Comparison of ENCODE assay signal across 14 cellular contexts in genomic region chr4:180330521-180330920, GRCh38.
DNase-seq lines count a peak whose midpoint lies in the region; ATAC-seq and TF ChIP-seq lines count a peak whose summit lies in the region.
"Had no signal": no experiment of that assay in that cellular context is flagged by ENCODE, and none has a peak within 500 bp of the region (broad histone marks: within the 10 kb centered on the region; RNA-seq: fewer than 3 reads in every experiment).

No MANE protein-coding gene starts in this region.

- H3K4me2 ChIP-seq in IMR-90 (ENCODE audit: low read depth, low read length), result no peak overlapping the region
- H3K4me2 ChIP-seq: BLaER1 treated with 17β-estradiol and CSF1 and Interleukin-3, amounts not matched to agents 10 nM and 100 nM; GM23338 had no signal

- H2AK9ac ChIP-seq in IMR-90 (replicated peaks; ENCODE audit: low read depth, low read length, poor library complexity), result no peak overlapping the region

- no peak overlapping the region for H4K91ac ChIP-seq in IMR-90 (ENCODE audit: insufficient read depth, low read depth, low read length)

- H3K9ac ChIP-seq in IMR-90 (ENCODE audit: low read depth, low read length), result no peak overlapping the region
- H3K9ac ChIP-seq: BLaER1 treated with 17β-estradiol and CSF1 and Interleukin-3, amounts not matched to agents 10 nM and 100 nM had no signal

- TF ChIP-seq CTCF in IMR-90 (conservative IDR thresholded peaks at IDR 0.05; ENCODE audit: low read depth, low read length), result no peak

- intact Hi-C loops in IMR-90 (cut with micrococcal nuclease), result no loop called here

- H4K20me1 ChIP-seq in IMR-90 (ENCODE audit: insufficient read depth, low read length), result no peaks in the 10 kb centered on the region
- H4K20me1 ChIP-seq: BLaER1 treated with 17β-estradiol and CSF1 and Interleukin-3, amounts not matched to agents 10 nM and 100 nM had no signal

- in situ Hi-C loops in IMR-90 (cut with MboI; ENCODE audit: low sequenced_read_pairs) (no loop called here), G401 (cut with HindIII; ENCODE audit: low sequenced_read_pairs) (no loop called here)

- H4K5ac ChIP-seq in IMR-90 (ENCODE audit: low read depth, low read length), result no peak overlapping the region

- no peak overlapping the region for H2BK20ac ChIP-seq in IMR-90 (ENCODE audit: low read depth, low read length)

- H3K18ac ChIP-seq in IMR-90 (ENCODE audit: low read depth, low read length), result no peak overlapping the region

- no peak overlapping the region for H3K23ac ChIP-seq in IMR-90 (ENCODE audit: low read depth, low read length)

- POLR2A ChIA-PET in IMR-90 (lab: Charles Lee; ENCODE audit: unreplicated experiment), result no interaction called here

- no peak overlapping the region for H3K27ac ChIP-seq in IMR-90 (ENCODE audit: insufficient read depth, low read length)
- H3K27ac ChIP-seq: BLaER1 treated with 17β-estradiol and CSF1 and Interleukin-3, amounts not matched to agents 10 nM and 100 nM had no signal

- no peaks in the 10 kb centered on the region; the same call in 1 of the 2 replicates for H3K9me3 ChIP-seq in IMR-90 (ENCODE audit: control insufficient read depth, insufficient read depth, low read length)
- H3K9me3 ChIP-seq: BLaER1 treated with 17β-estradiol and CSF1 and Interleukin-3, amounts not matched to agents 10 nM and 100 nM had no signal

- no peak overlapping the region for H3K56ac ChIP-seq in IMR-90 (ENCODE audit: extremely low read depth, insufficient read depth, low read length)

- TF ChIP-seq POLR2A in IMR-90 (IDR thresholded peaks at IDR 0.05; ENCODE audit: low read depth, low read length), result no peak

- no peak overlapping the region for H3K14ac ChIP-seq in IMR-90 (replicated peaks; ENCODE audit: low read depth, low read length)

- no CpG with 5 or more reads among the region's 2 CpGs for WGBS in IMR-90 (ENCODE audit: extremely low coverage in 2 of 2, insufficient read length in 1 of 2), 2 experiments

- dilution Hi-C loops in IMR-90 (cut with HindIII; ENCODE audit: low sequenced_read_pairs, unreplicated experiment), result no loop called here

- H3K79me1 ChIP-seq in IMR-90 (ENCODE audit: low read depth in 1 of 2, low read length in 2 of 2), result no peaks in the 10 kb centered on the region

- no peak overlapping the region for H2AK5ac ChIP-seq in IMR-90 (ENCODE audit: low read depth, low read length)

- H3K27me3 ChIP-seq in IMR-90 (ENCODE audit: control insufficient read depth, insufficient read depth, low read length), result no peaks in the 10 kb centered on the region
- H3K27me3 ChIP-seq: BLaER1 treated with 17β-estradiol and CSF1 and Interleukin-3, amounts not matched to agents 10 nM and 100 nM had no signal

- no peaks in the 10 kb centered on the region for H3K36me3 ChIP-seq in IMR-90 (ENCODE audit: control insufficient read depth, insufficient read depth, low read length)
- H3K36me3 ChIP-seq: BLaER1 treated with 17β-estradiol and CSF1 and Interleukin-3, amounts not matched to agents 10 nM and 100 nM had no signal

- no peak overlapping the region for H2BK5ac ChIP-seq in IMR-90 (ENCODE audit: low read depth, low read length, poor library complexity, severe bottlenecking)

- no peaks in the 10 kb centered on the region for H3K4me1 ChIP-seq in IMR-90 (ENCODE audit: control insufficient read depth, insufficient read depth, low read length)

- TF ChIP-seq RAD21 in IMR-90 (IDR thresholded peaks at IDR 0.05; ENCODE audit: low read length), result no peak

- BruUV-seq in IMR-90 (replicated peaks; lab: Mats Ljungman, UMichigan), result no TSS peak

- no peak overlapping the region for H3K4me3 ChIP-seq in IMR-90 (ENCODE audit: insufficient read depth, low read depth, low read length)
- H3K4me3 ChIP-seq: BLaER1 treated with 17β-estradiol and CSF1 and Interleukin-3, amounts not matched to agents 10 nM and 100 nM; GM12878; GM23338 had no signal

- DNase-seq in IMR-90 (peak; percentile 11), astrocyte of the hippocampus (ENCODE audit: low read depth, low spot score) (peak; percentile 19), fibroblast of peridontal ligament (ENCODE audit: extremely low read depth) (peak; percentile 21), renal cortical epithelial cell (ENCODE audit: low read depth) (peak; percentile 15), NCI-H1105 (lab: John Stamatoyannopoulos, UW) (no peak), G401 (ENCODE audit: low spot score) (no peak)
- DNase-seq in effector CD4-positive, alpha-beta T cell, result no peak
- DNase-seq: ACHN; CD4-positive, CD25-positive, alpha-beta regulatory T cell; DMS 273 treated with DMSO at 0.1 percent for 48 hours; H9 had no signal

- no peak overlapping the region for H2BK15ac ChIP-seq in IMR-90 (ENCODE audit: low read depth, low read length)

- peak overlapping the region; percentile 13 for H2AFZ ChIP-seq in IMR-90 (replicated peaks; ENCODE audit: low read length, poor library complexity)
- H2AFZ ChIP-seq: GM23338 had no signal

- no peak overlapping the region for H4K8ac ChIP-seq in IMR-90 (ENCODE audit: low read depth in 2 of 2, low read length in 2 of 2)

- CTCF ChIA-PET in IMR-90 (lab: Yijun Ruan, JAX), result no interaction called here

- H2BK120ac ChIP-seq in IMR-90 (ENCODE audit: low read depth, low read length), result no peak overlapping the region

- H3K4ac ChIP-seq in IMR-90 (ENCODE audit: low read depth, low read length), result no peak overlapping the region

- H3K9me1 ChIP-seq in IMR-90 (ENCODE audit: insufficient read depth, low read length), result no peaks in the 10 kb centered on the region; the same call in 1 of the 2 replicates

- no peak for ATAC-seq in IMR-90 (ENCODE audit: low read depth)
- ATAC-seq: GM12878, GM23338 had no signal

TF ChIP-seq in IMR-90, 13 proteins besides CTCF, POLR2A, EP300 and RAD21:
- TF ChIP-seq MAZ (IDR thresholded peaks at IDR 0.05; ENCODE audit: borderline replicate concordance, low read depth, low read length), result no peak
- TF ChIP-seq NFE2L2 (IDR thresholded peaks at IDR 0.05; ENCODE audit: low read depth, low read length), result no peak
- TF ChIP-seq CEBPB (IDR thresholded peaks at IDR 0.05; ENCODE audit: low read depth, low read length), result no peak
- TF ChIP-seq RCOR1 (IDR thresholded peaks at IDR 0.05; ENCODE audit: insufficient replicate concordance, low read length), result no peak

Comparison
In these comparisons a context has a peak if more than half of its experiments do, and no peak if none do; other contexts are left out.
1. DNase-seq: peak in IMR-90 (single experiment), astrocyte of the hippocampus (single experiment), fibroblast of peridontal ligament (single experiment) and renal cortical epithelial cell (single experiment); none in NCI-H1105 (single experiment), effector CD4-positive, alpha-beta T cell (single experiment) and G401 (single experiment).